Comparison of ENCODE assay signal across 9 cellular contexts in the genomic region with DNA sequence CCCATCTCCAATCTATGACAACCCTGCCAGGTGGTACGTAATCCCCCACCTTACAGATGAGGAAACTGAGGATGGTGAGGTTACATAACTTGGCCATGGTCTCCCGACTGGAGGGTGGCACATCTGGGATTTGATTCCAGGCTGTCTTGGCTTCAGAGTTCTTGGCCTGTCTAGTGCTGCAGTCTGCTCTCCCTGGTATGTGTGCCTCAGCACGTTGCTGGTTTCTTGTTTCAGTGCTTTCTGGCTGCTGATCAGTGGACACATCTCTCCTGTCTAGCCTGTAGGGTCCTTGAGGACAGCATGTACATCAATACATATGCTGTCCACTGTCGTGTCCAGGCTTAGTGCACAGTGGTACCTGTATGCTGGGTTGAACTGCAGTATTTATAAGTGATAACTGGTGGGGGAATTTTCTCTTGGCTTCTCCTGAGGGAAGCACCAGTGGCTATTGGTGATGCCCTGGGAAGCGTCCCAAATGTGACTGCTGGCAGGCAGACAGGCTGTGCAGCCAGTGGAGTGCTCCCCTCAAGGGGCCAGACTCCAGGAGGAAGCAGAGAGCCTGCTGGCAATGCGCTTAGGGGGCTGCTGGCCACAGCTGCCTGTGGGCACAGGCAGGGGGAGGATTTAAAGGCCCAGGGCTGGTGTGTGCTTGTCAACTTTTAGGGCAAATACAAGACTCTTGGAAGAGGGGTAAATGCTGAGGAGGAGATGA. TPM values are rescaled to one million over a fixed set of nuclear protein-coding genes. Genes with fewer than 3 reads are reported as not detected.
DNase-seq lines count a peak whose midpoint lies in the region; ATAC-seq, FAIRE-seq and TF ChIP-seq lines count a peak whose summit lies in the region.
"Had no signal": no experiment of that assay in that cellular context is flagged by ENCODE, and none has a peak within 500 bp of the region (broad histone marks: within the 10 kb centered on the region; RNA-seq: fewer than 3 reads in every experiment).

No MANE protein-coding gene starts in this region.

- H3K9me3 ChIP-seq in HUES6 (ENCODE audit: control insufficient read depth, insufficient read depth, low read depth, low read length) = no peaks in the 10 kb centered on the region

- no peak for FAIRE-seq in GM12892 (lab: Jason Lieb, UNC)

- H3K27ac ChIP-seq in ACC112 (ENCODE audit: low read depth, low read length) = peak overlapping the region; percentile 65
- H3K27ac ChIP-seq in HUES6 (ENCODE audit: low read depth, low read length) = peak overlapping the region; percentile 9; the same call in 1 of the 2 replicates
- H3K27ac ChIP-seq in caudate nucleus (ENCODE audit: low read depth, low read length) = peak overlapping the region; percentile 90

- H3K4me1 ChIP-seq in ACC112 (ENCODE audit: control insufficient read depth, insufficient read depth, low read length, unreplicated experiment) (peaks cover 28% of the 10 kb centered on the region), HUES6 (ENCODE audit: control insufficient read depth, insufficient read depth, low read length) (peaks cover 32% of the 10 kb centered on the region)

- H3K9ac ChIP-seq in HUES6 (ENCODE audit: low read length) = no peak overlapping the region

- H2AFZ ChIP-seq in ACC112 (ENCODE audit: low read length, unreplicated experiment) = no peak overlapping the region

- H3K79me2 ChIP-seq in ACC112 (ENCODE audit: control insufficient read depth, insufficient read depth, low read length, unreplicated experiment) = peaks cover 13% of the 10 kb centered on the region

- H3K36me3 ChIP-seq in ACC112 (ENCODE audit: insufficient read depth, low read length) (no peaks in the 10 kb centered on the region), HUES6 (ENCODE audit: control insufficient read depth, insufficient read depth, low read length) (peaks cover 13% of the 10 kb centered on the region)

- no peak for ATAC-seq in HG02798 (IDR thresholded peaks at IDR 0.05; ENCODE audit: poor library complexity, unreplicated experiment)
- no peak for ATAC-seq in GM21737 (IDR thresholded peaks at IDR 0.05; ENCODE audit: unreplicated experiment)

- DNase-seq in caudate nucleus (lab: John Stamatoyannopoulos, UW) (peak in 44 of 61 donors; percentile 22 to 77 (median 54)), myocyte (ENCODE audit: low read depth) (peak; percentile 75), GM19238 (ENCODE audit: insufficient read length, low spot score) (no peak), GM12892 (ENCODE audit: insufficient read length) (no peak)

- no peak overlapping the region for H3K4me3 ChIP-seq in ACC112 (ENCODE audit: low read depth, low read length)
- no peak overlapping the region for H3K4me3 ChIP-seq in HUES6 (ENCODE audit: low read depth, low read length)

- H3K27me3 ChIP-seq in ACC112 (ENCODE audit: insufficient read depth, low read length) = no peaks in the 10 kb centered on the region
- H3K27me3 ChIP-seq in HUES6 (ENCODE audit: control insufficient read depth, insufficient read depth, low read length) = no peaks in the 10 kb centered on the region

- no peak for TF ChIP-seq POLR2A in GM12892 (IDR thresholded peaks at IDR 0.05; ENCODE audit: low read depth, low read length)

RNA-seq across cellular contexts. Expression of a gene that starts 14.4 kb away (rescaled TPM):
- total RNA-seq in myocyte = 0.42 and 1.3 TPM in 2 replicates
- polyA plus RNA-seq in myocyte (2012) = 1.5 TPM
- 2.9 TPM for polyA plus RNA-seq in GM12892 (2012; ENCODE audit: missing spikeins)

RNA-seq across cellular contexts. Expression of a gene that starts 19.4 kb away (rescaled TPM):
- 23.4 and 39.3 TPM in 2 replicates for total RNA-seq in myocyte
- 78.5 TPM for polyA plus RNA-seq in myocyte (2012)
- 130 TPM for polyA plus RNA-seq in GM12892 (2012; ENCODE audit: missing spikeins)

RNA-seq across cellular contexts. Expression of a gene that starts 24.2 kb away (rescaled TPM):
- total RNA-seq in myocyte = 9.4 and 10.6 TPM in 2 replicates
- 31.0 TPM for polyA plus RNA-seq in myocyte (2012)
- 6.4 TPM for polyA plus RNA-seq in GM12892 (2012; ENCODE audit: missing spikeins)

RNA-seq across cellular contexts. Expression of a gene that starts 26.6 kb away (rescaled TPM):
- 15.3 and 25.1 TPM in 2 replicates for total RNA-seq in myocyte
- 35.4 TPM for polyA plus RNA-seq in myocyte (2012)
- polyA plus RNA-seq in GM12892 (2012; ENCODE audit: missing spikeins) = 11.3 TPM

RNA-seq across cellular contexts. Expression of a gene that starts 32.6 kb away (rescaled TPM):
- 0.83 and 1.9 TPM in 2 replicates for total RNA-seq in myocyte
- polyA plus RNA-seq in myocyte (2012) = not detected
- polyA plus RNA-seq in GM12892 (2012; ENCODE audit: missing spikeins) = 0.51 TPM
- total RNA-seq: Daoy had no signal

Comparison
In these comparisons a context has a peak if more than half of its experiments do, and no peak if none do; other contexts are left out.
1. H3K27ac ChIP-seq: peak in every context shown above with its lines; median percentile 90 in caudate nucleus; 65 in ACC112; 9 in HUES6.
2. DNase-seq: peak in caudate nucleus (44 of 61) and myocyte (single experiment); none in GM19238 (single experiment) and GM12892 (single experiment).